9 cellular contexts compared by ENCODE assay signal in the genomic region with DNA sequence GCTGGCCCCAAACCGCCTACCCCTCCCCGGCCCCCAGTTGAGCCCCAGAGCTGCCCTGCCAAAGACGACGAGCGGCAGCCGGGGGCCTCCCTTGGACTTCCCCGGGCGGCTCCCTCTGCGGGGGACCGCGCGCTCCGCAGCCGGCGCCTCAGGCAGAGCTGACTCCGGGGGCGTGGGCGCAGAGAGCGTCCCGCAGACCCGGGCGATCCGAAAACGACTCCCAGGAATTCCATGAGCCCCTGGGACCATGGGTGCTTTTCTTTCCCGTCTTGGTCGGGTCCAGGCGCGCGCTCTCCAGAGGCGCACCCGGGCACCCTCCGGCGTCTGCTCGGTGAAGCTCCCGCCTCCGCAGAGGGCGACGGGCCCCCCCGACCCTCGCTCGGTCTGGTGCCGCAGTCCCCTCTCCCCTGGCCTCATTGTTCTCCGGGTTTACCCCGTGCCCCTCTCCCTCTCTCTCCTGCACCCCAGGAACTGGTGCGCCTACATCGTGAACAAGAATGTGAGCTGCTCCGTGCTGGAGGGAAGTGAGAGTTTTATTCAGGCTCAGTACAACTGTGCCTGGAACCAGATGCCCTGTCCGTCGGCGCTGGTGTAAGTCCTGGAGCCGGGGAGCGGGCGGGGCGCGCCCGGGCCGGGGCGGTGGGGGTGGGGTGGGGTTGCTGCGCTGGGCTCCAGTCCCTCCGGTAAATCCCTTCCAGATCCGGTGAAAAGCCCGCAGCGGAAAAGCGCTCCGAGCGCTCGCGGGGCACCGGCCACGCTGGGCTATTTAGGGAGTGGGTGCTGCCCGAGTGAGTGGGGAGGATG. TPM values are rescaled to one million over a fixed set of nuclear protein-coding genes. Genes with fewer than 3 reads are reported as not detected.
DNase-seq lines count a peak whose midpoint lies in the region; ATAC-seq, FAIRE-seq and TF ChIP-seq lines count a peak whose summit lies in the region.
"Had no signal": no experiment of that assay in that cellular context is flagged by ENCODE, and none has a peak within 500 bp of the region (broad histone marks: within the 10 kb centered on the region; RNA-seq: fewer than 3 reads in every experiment).

No MANE protein-coding gene starts in this region.

- peaks cover 83% of the 10 kb centered on the region for H3K4me1 Mint-ChIP-seq in dendritic cell treated with granulocyte-macrophage colony-stimulating factor and Interleukin-4, amounts not matched to agents 40 ng/mL and 50 ng/mL, for 4 days (ENCODE audit: low read depth)
- peaks cover 28% of the 10 kb centered on the region for H3K4me1 Mint-ChIP-seq in memory B cell

- no peak for FAIRE-seq in RCC 7860 (lab: Jason Lieb, UNC)

- no peaks in the 10 kb centered on the region for H3K27me3 Mint-ChIP-seq in dendritic cell treated with granulocyte-macrophage colony-stimulating factor and Interleukin-4, amounts not matched to agents 40 ng/mL and 50 ng/mL, for 4 days
- H3K27me3 Mint-ChIP-seq in memory B cell = peaks cover 12% of the 10 kb centered on the region

- H3K4me3 ChIP-seq in SJCRH30 (peak overlapping the region; percentile 54), testis (peak overlapping the region; percentile 46 to 67)

- H3K4me1 ChIP-seq in SJCRH30 (peaks cover 15% of the 10 kb centered on the region), testis (peaks cover 11% of the 10 kb centered on the region)

- no peaks in the 10 kb centered on the region for H3K9me3 Mint-ChIP-seq in dendritic cell treated with granulocyte-macrophage colony-stimulating factor and Interleukin-4, amounts not matched to agents 40 ng/mL and 50 ng/mL, for 4 days
- no peaks in the 10 kb centered on the region for H3K9me3 Mint-ChIP-seq in memory B cell

- no peaks in the 10 kb centered on the region; the same call in 1 of the 2 replicates for H3K9me3 ChIP-seq in SJCRH30 (replicated peaks)
- H3K9me3 ChIP-seq in testis = no peaks in the 10 kb centered on the region

- H3K4me3 Mint-ChIP-seq in dendritic cell treated with granulocyte-macrophage colony-stimulating factor and Interleukin-4, amounts not matched to agents 40 ng/mL and 50 ng/mL, for 4 days = peak overlapping the region; percentile 97
- peak overlapping the region; percentile 93 for H3K4me3 Mint-ChIP-seq in memory B cell

- 0 out of 2 replicates have a peak, but pooled peaks cover 3% of the 10 kb centered on the region for H3K27me3 ChIP-seq in SJCRH30
- H3K27me3 ChIP-seq in testis = no peaks in the 10 kb centered on the region

- DNase-seq in 8988T (peak; percentile 63), SJCRH30 (peak in 1 of 2 experiments; percentile 13), memory B cell (ENCODE audit: low spot score in 2 of 2) (peak; percentile 57 to 63), testis (peak; percentile 24), NCI-H345 (lab: John Stamatoyannopoulos, UW) (no peak), RCC 7860 (ENCODE audit: low spot score) (no peak)
- DNase-seq: DND-41 had no signal

- intact Hi-C loops in dendritic cell treated with granulocyte-macrophage colony-stimulating factor and Interleukin-4, amounts not matched to agents 40 ng/mL and 50 ng/mL, for 4 days (cut with micrococcal nuclease) = loop anchor here (1.0 to 5.0 kb wide), 2 partner anchors 10 to 60 kb away; no protein-coding TSS in a partner anchor
- intact Hi-C loops in testis (cut with DNase I; ENCODE audit: low total_unique reads) = no loop called here

- no peak for TF ChIP-seq CTCF in testis (IDR thresholded peaks at IDR 0.05)

- WGBS in testis, 2 donors = 0 to 1% methylated on average over 18 to 53 of the region's 71 CpGs

- H3K36me3 ChIP-seq in SJCRH30 (no peaks in the 10 kb centered on the region), testis (ENCODE audit: low read depth, missing control alignments) (no peaks in the 10 kb centered on the region)

- H3K27ac ChIP-seq in SJCRH30 (no peak overlapping the region), testis (peak overlapping the region; percentile 75 to 77)

- no peak for TF ChIP-seq POLR2A in testis (IDR thresholded peaks at IDR 0.05)

- H3K27ac Mint-ChIP-seq in dendritic cell treated with granulocyte-macrophage colony-stimulating factor and Interleukin-4, amounts not matched to agents 40 ng/mL and 50 ng/mL, for 4 days = no peak overlapping the region
- H3K27ac Mint-ChIP-seq in memory B cell = peak overlapping the region; percentile 87

- peaks cover 65% of the 10 kb centered on the region for H3K36me3 Mint-ChIP-seq in dendritic cell treated with granulocyte-macrophage colony-stimulating factor and Interleukin-4, amounts not matched to agents 40 ng/mL and 50 ng/mL, for 4 days (ENCODE audit: low read depth)
- H3K36me3 Mint-ChIP-seq in memory B cell = peaks cover 2% of the 10 kb centered on the region

- peak; percentile 39 for ATAC-seq in GM21360 (IDR thresholded peaks at IDR 0.05; ENCODE audit: unreplicated experiment)
- ATAC-seq in memory B cell (ENCODE audit: low read depth) = peak; percentile 52

RNA-seq across cellular contexts. Expression of a gene that starts 0.7 kb away (rescaled TPM):
- total RNA-seq in SJCRH30 (2014; rRNA removed; shearing (Covaris generic)) = 0.06 and 0.28 TPM in 2 replicates
- 10 to 100 TPM; 26.4 to 34.1 TPM for total RNA-seq in testis
- polyA plus RNA-seq in testis (ENCODE audit: insufficient read depth, low read depth, low replicate concordance) = 21.4 TPM

Comparison
In these comparisons a context has a peak if more than half of its experiments do, and no peak if none do; other contexts are left out.
1. DNase-seq: peak in 8988T (single experiment), memory B cell (2 of 2) and testis (single experiment); none in NCI-H345 (single experiment) and RCC 7860 (single experiment).
2. RNA of a gene that starts 0.7 kb away (total RNA-seq): 26.4 to 34.1 TPM in testis; 0.06 to 0.28 TPM in SJCRH30; every median in the first group is over 10 times any median in the second.